In genomic region chr11:120335928-120336640, GRCh38 we compare ENCODE assay signal across 8 cellular contexts. TPM values are rescaled to one million over a fixed set of nuclear protein-coding genes. Genes with fewer than 3 reads are reported as not detected.
DNase-seq lines count a peak whose midpoint lies in the region; ATAC-seq and TF ChIP-seq lines count a peak whose summit lies in the region.

Gene ARHGEF12 (plus strand): TSS chr11:120336413. CDS start chr11:120337244, 831 bp downstream.

- H3K9me3 Mint-ChIP-seq in CD4-positive, CD25-positive, alpha-beta regulatory T cell: peaks cover 0 to 3% (median 0%) of the 10 kb centered on the region in 7 donors

- H3K79me2 ChIP-seq in OCI-LY3 (ENCODE audit: low read length): peaks cover 30% of the 10 kb centered on the region

- peak; percentile 53 to 63 for ATAC-seq in CD4-positive, CD25-positive, alpha-beta regulatory T cell (ENCODE audit: low read depth in 2 of 2)
- ATAC-seq in GM19397 (IDR thresholded peaks at IDR 0.05; ENCODE audit: unreplicated experiment): peak; percentile 71

- peaks cover 43% of the 10 kb centered on the region for H3K4me1 ChIP-seq in CD4-positive, CD25-positive, alpha-beta regulatory T cell (ENCODE audit: control insufficient read depth, insufficient read depth, low read length, poor library complexity, severe bottlenecking)
- H3K4me1 ChIP-seq in OCI-LY3 (ENCODE audit: low read length): peaks cover 15% of the 10 kb centered on the region

- peak within 1 kb of the TSS; percentile 81 for H3K4me3 ChIP-seq in CD4-positive, CD25-positive, alpha-beta regulatory T cell (ENCODE audit: low read depth, low read length)
- peak within 1 kb of the TSS; percentile 94 for H3K4me3 ChIP-seq in OCI-LY3 (ENCODE audit: low read length)
- peak within 1 kb of the TSS; percentile 63 for H3K4me3 ChIP-seq in epithelial cell of proximal tubule (ENCODE audit: low read depth, low read length)

- peak within 1 kb of the TSS; percentile 91 for H3K9ac ChIP-seq in OCI-LY3 (ENCODE audit: low read length)

- peaks cover 26 to 40% (median 34%) of the 10 kb centered on the region in 4 donors for H3K4me1 Mint-ChIP-seq in CD4-positive, CD25-positive, alpha-beta regulatory T cell

- H3K27ac ChIP-seq in CD4-positive, CD25-positive, alpha-beta regulatory T cell (ENCODE audit: insufficient read depth, low read length, poor library complexity, severe bottlenecking): peak within 1 kb of the TSS; percentile 54
- peak within 1 kb of the TSS; percentile 17; the same call in 1 of the 2 replicates for H3K27ac ChIP-seq in OCI-LY3 (ENCODE audit: low read length)

- peaks cover 35% of the 10 kb centered on the region for H4K20me1 ChIP-seq in OCI-LY3 (ENCODE audit: insufficient read depth, low read length)

- H3K36me3 ChIP-seq in CD4-positive, CD25-positive, alpha-beta regulatory T cell (ENCODE audit: control insufficient read depth, insufficient read depth, low read length): no peaks in the 10 kb centered on the region
- H3K36me3 ChIP-seq in OCI-LY3 (replicated peaks; ENCODE audit: low read depth, low read length): no peaks in the 10 kb centered on the region

- no peaks in the 10 kb centered on the region for H3K36me3 Mint-ChIP-seq in CD4-positive, CD25-positive, alpha-beta regulatory T cell

- H3K27me3 Mint-ChIP-seq in CD4-positive, CD25-positive, alpha-beta regulatory T cell: peaks cover 27% of the 10 kb centered on the region

- H3K4me2 ChIP-seq in OCI-LY3 (ENCODE audit: low read length): peak within 1 kb of the TSS; percentile 95

- TF ChIP-seq CTCF in OCI-LY3 (IDR thresholded peaks at IDR 0.05; ENCODE audit: low read depth, low read length) (peak; percentile 84), epithelial cell of proximal tubule (conservative IDR thresholded peaks at IDR 0.05; ENCODE audit: low read depth, low read length) (peak; percentile 47)

- peak within 1 kb of the TSS; percentile 83 to 96 (median 95) for H3K4me3 Mint-ChIP-seq in CD4-positive, CD25-positive, alpha-beta regulatory T cell

- peaks cover 15% of the 10 kb centered on the region for H3K27me3 ChIP-seq in CD4-positive, CD25-positive, alpha-beta regulatory T cell (ENCODE audit: control insufficient read depth, insufficient read depth, low read length)
- H3K27me3 ChIP-seq in OCI-LY3 (ENCODE audit: low read depth, low read length): peaks cover 41% of the 10 kb centered on the region

- peak within 1 kb of the TSS in 2 of 3 donors; percentile 4 to 73 for H3K27ac Mint-ChIP-seq in CD4-positive, CD25-positive, alpha-beta regulatory T cell

- H3K9me3 ChIP-seq in CD4-positive, CD25-positive, alpha-beta regulatory T cell (ENCODE audit: control insufficient read depth in 2 of 2, low read length in 2 of 2): no peaks in the 10 kb centered on the region
- no peaks in the 10 kb centered on the region for H3K9me3 ChIP-seq in OCI-LY3 (ENCODE audit: insufficient read depth, low read length)

- peak within 1 kb of the TSS; percentile 72 for H2AFZ ChIP-seq in OCI-LY3 (ENCODE audit: low read depth, low read length)

- peak; percentile 63 to 83 (median 65) for DNase-seq in CD4-positive, CD25-positive, alpha-beta regulatory T cell
- DNase-seq in HT-29 (ENCODE audit: low spot score) (peak; percentile 97), epithelial cell of proximal tubule (ENCODE audit: low read depth) (no peak), mucosa of gallbladder (ENCODE audit: low spot score) (peak; percentile 96)
- DNase-seq in activated T-cell treated with anti-CD3 and anti-CD28 coated beads, Interleukin-2, amount 50 U/mL, for 1 hour: peak; percentile 76
- peak; percentile 41 to 45 for DNase-seq in stimulated activated CD8-positive, alpha-beta memory T cell treated with anti-CD3 and anti-CD28 coated beads, Interleukin-4, amount 100 ng/mL, for 1 hour (ENCODE audit: low read depth in 2 of 2, low spot score in 1 of 2)

RNA-seq across cellular contexts. Expression of gene ARHGEF12, which starts in this region (rescaled TPM):
- 29.7 TPM for total RNA-seq in CD4-positive, CD25-positive, alpha-beta regulatory T cell
- 1 to 10 TPM; 3.2 to 6.6 (median 5.3) TPM for polyA plus RNA-seq in CD4-positive, CD25-positive, alpha-beta regulatory T cell
- 44.7 and 45.1 TPM in 2 replicates for total RNA-seq in HT-29 (2014; rRNA removed; shearing (Covaris generic))
- total RNA-seq in epithelial cell of proximal tubule: 29.4 and 36.5 TPM in 2 replicates
- total RNA-seq in mucosa of gallbladder: 127 TPM
